In the genomic region with DNA sequence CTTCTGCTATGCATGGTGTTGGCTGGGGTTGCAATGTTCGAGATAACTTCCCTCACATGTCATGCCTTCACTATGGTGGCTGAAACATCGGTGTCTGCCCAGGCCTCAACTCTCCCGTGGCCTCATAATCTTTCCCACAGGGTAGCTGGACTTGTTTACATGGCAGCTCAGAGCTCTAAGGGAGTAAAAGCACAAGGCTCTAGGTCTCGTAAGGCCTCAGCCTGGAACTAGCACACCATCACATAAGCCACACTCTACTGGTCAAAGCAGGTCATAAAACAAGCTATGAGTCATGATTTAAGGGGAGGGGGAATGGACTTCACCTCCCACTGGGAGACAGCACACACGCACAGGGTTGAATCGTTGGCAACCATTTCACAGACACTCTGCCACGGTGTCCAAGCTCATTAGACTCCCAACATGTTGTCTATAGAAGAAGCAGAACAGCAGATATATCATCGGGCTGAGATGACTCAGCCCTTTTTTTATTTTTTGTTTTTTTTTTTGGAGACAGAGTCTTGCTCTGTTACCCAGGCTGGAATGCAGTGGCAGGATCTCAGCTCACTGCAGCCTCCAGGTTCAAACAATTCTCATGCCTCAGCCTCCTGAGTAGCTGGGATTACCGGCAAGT, we compare ENCODE assay signal across 10 cellular contexts.
DNase-seq lines count a peak whose midpoint lies in the region; ATAC-seq and TF ChIP-seq lines count a peak whose summit lies in the region.
"Had no signal": no experiment of that assay in that cellular context is flagged by ENCODE, and none has a peak within 500 bp of the region (broad histone marks: within the 10 kb centered on the region; RNA-seq: fewer than 3 reads in every experiment).

No MANE protein-coding gene starts in this region.

- DNase-seq in DMS 273 (lab: John Stamatoyannopoulos, UW; ENCODE audit: unreplicated experiment) (peak; percentile 49), Panc1 (ENCODE audit: low read depth, low spot score) (no peak), fibroblast of lung (ENCODE audit: low read depth in 2 of 2) (peak; percentile 98 to 99), ovary (peak in 4 of 5 donors; percentile 61 to 72 (median 63)), left lobe of liver (ENCODE audit: low spot score) (no peak), NCI-H345 treated with DMSO at 0.1 percent for 48 hours (lab: John Stamatoyannopoulos, UW; ENCODE audit: unreplicated experiment) (no peak), NK-92 (lab: John Stamatoyannopoulos, UW; ENCODE audit: unreplicated experiment) (no peak)
- DNase-seq: activated naive CD4-positive, alpha-beta T cell treated with anti-CD3 and anti-CD28 coated beads, Interleukin-2, amount 10 ng/mL, durations not matched to agents 7 days and 5 days; NCI-H187 treated with DMSO at 0.1 percent for 48 hours had no signal

- no peak overlapping the region for H2AFZ ChIP-seq in fibroblast of lung (ENCODE audit: low read length)

- H3K4me1 ChIP-seq in Panc1 (ENCODE audit: control insufficient read depth, insufficient read depth, low read length) (peaks cover 42% of the 10 kb centered on the region), fibroblast of lung (ENCODE audit: control insufficient read depth, extremely low read depth, insufficient read depth, low read length) (peaks cover 35% of the 10 kb centered on the region), ovary (ENCODE audit: insufficient read depth) (peaks cover 24% of the 10 kb centered on the region)

- ATAC-seq in Panc1, result peak; percentile 67
- ATAC-seq in left lobe of liver, result no peak
- ATAC-seq in GM19395 (IDR thresholded peaks at IDR 0.05; ENCODE audit: unreplicated experiment), result no peak

- TF ChIP-seq EP300 in ovary (IDR thresholded peaks at IDR 0.05), result no peak

- 31 to 38% (median 33%) methylated on average over 9 of the region's 9 CpGs for WGBS in ovary, 3 donors

- peak overlapping the region; percentile 23 for H3K9ac ChIP-seq in fibroblast of lung (ENCODE audit: insufficient read depth, low read length)

- no peak for TF ChIP-seq CTCF in Panc1 (IDR thresholded peaks at IDR 0.05)
- TF ChIP-seq CTCF in fibroblast of lung (conservative IDR thresholded peaks at IDR 0.05 in 1 of 2, IDR thresholded peaks at IDR 0.05 in 1 of 2; ENCODE audit: low read depth in 1 of 2, low read length in 2 of 2), result no peak
- TF ChIP-seq CTCF in ovary (IDR thresholded peaks at IDR 0.05), result no peak

- H3K4me2 ChIP-seq in fibroblast of lung (ENCODE audit: extremely low read depth, insufficient read depth, low read length), result no peak overlapping the region

- in situ Hi-C loops in Panc1 (cut with HindIII; ENCODE audit: low pct_unique_long_range_greater_than_20kb, low sequenced_read_pairs), result no loop called here

- H3K36me3 ChIP-seq in Panc1 (ENCODE audit: control insufficient read depth, insufficient read depth, low read length) (no peaks in the 10 kb centered on the region), fibroblast of lung (ENCODE audit: control insufficient read depth, insufficient read depth, low read length) (no peaks in the 10 kb centered on the region), ovary (no peaks in the 10 kb centered on the region)

- no peaks in the 10 kb centered on the region for H3K27me3 ChIP-seq in Panc1 (ENCODE audit: control insufficient read depth, insufficient read depth, low read length)
- no peaks in the 10 kb centered on the region for H3K27me3 ChIP-seq in fibroblast of lung (ENCODE audit: control insufficient read depth, insufficient read depth, low read length)
- H3K27me3 ChIP-seq in ovary, result no peaks in the 10 kb centered on the region

- no peaks in the 10 kb centered on the region for H4K20me1 ChIP-seq in fibroblast of lung (ENCODE audit: control insufficient read depth, extremely low read depth, insufficient read depth, low read length)

- no TSS peak for BruUV-seq in Panc1 (replicated peaks; lab: Mats Ljungman, UMichigan)

- CTCF ChIA-PET in Panc1 (lab: Charles Lee), result interaction anchor here (0.5 to 1.0 kb wide), 9 partner anchors 11 to 773 kb away, joined by 3 to 7 read pairs (median 3); no protein-coding TSS in a partner anchor

- peak overlapping the region; percentile 75 for H3K27ac ChIP-seq in Panc1 (ENCODE audit: low read length)
- peak overlapping the region; percentile 90 for H3K27ac ChIP-seq in fibroblast of lung (ENCODE audit: insufficient read depth, low read length)
- peak overlapping the region in 1 of 2 donors; percentile 65 for H3K27ac ChIP-seq in ovary

- H3K9me3 ChIP-seq in Panc1 (ENCODE audit: control insufficient read depth, insufficient read depth, low read depth, low read length), result peaks cover 3% of the 10 kb centered on the region; the same call in 1 of the 2 replicates
- no peaks in the 10 kb centered on the region for H3K9me3 ChIP-seq in fibroblast of lung (ENCODE audit: control insufficient read depth, insufficient read depth, low read depth, low read length)
- no peaks in the 10 kb centered on the region for H3K9me3 ChIP-seq in ovary

- H3K4me3 ChIP-seq in Panc1 (ENCODE audit: low read depth in 2 of 2, low read length in 2 of 2) (no peak overlapping the region), fibroblast of lung (replicated peaks in 1 of 4; ENCODE audit: control extremely low read depth in 1 of 4, insufficient read depth in 1 of 4, low read depth in 3 of 4, low read length in 4 of 4) (no peak overlapping the region), ovary (no peak overlapping the region)

- no peak for TF ChIP-seq POLR2A in ovary (IDR thresholded peaks at IDR 0.05)

- intact Hi-C loops in Panc1 (cut with micrococcal nuclease; ENCODE audit: unreplicated experiment), result loop anchor here (5.0 kb wide), 1 partner anchor 41 kb away; no protein-coding TSS in a partner anchor
- intact Hi-C loops in ovary (cut with DNase I), result loop anchor here in 1 of 4 donors (5.0 kb wide), 1 partner anchor 106 kb away; a partner anchor contains a TSS

- POLR2A ChIA-PET in Panc1 (lab: Charles Lee), result interaction anchor here (0.5 to 1.0 kb wide), 3 partner anchors 88 to 106 kb away, joined by 3 to 4 read pairs (median 3); a partner anchor contains a TSS

- H3K79me2 ChIP-seq in fibroblast of lung (ENCODE audit: control insufficient read depth, insufficient read depth, low read length), result no peaks in the 10 kb centered on the region

Comparison
In these comparisons a context has a peak if more than half of its experiments do, and no peak if none do; other contexts are left out.
1. DNase-seq: peak in DMS 273 (single experiment), fibroblast of lung (2 of 2) and ovary (4 of 5); none in Panc1 (single experiment), left lobe of liver (single experiment), NCI-H345 treated with DMSO at 0.1 percent for 48 hours (single experiment) and NK-92 (single experiment).